Comparison of ENCODE assay signal across 1 cellular context in genomic region chr1:52637946-52638345, GRCh38.
TF ChIP-seq lines count a peak whose summit lies in the region.

No MANE protein-coding gene starts in this region.

TF ChIP-seq in HepG2, 621 proteins besides CTCF, POLR2A, EP300 and RAD21:
- TF ChIP-seq ZBTB3 (CRISPR knock-in tag; IDR thresholded peaks at IDR 0.05; ENCODE audit: borderline replicate concordance, low read depth) (no peak), HNRNPLL (IDR thresholded peaks at IDR 0.05; ENCODE audit: low read depth, low read length, poor library complexity, severe bottlenecking) (no peak), MZF1 (CRISPR knock-in tag; IDR thresholded peaks at IDR 0.05; ENCODE audit: borderline replicate concordance) (no peak), SMAD3 (CRISPR knock-in tag; IDR thresholded peaks at IDR 0.05) (no peak), RELA (CRISPR knock-in tag; IDR thresholded peaks at IDR 0.05) (no peak), ZNF687 (CRISPR knock-in tag; IDR thresholded peaks at IDR 0.05) (no peak), ATF1 (CRISPR knock-in tag; IDR thresholded peaks at IDR 0.05) (no peak), SAFB2 (CRISPR knock-in tag; IDR thresholded peaks at IDR 0.05; ENCODE audit: borderline replicate concordance, low read depth) (no peak)
- TF ChIP-seq, protein P1, sequence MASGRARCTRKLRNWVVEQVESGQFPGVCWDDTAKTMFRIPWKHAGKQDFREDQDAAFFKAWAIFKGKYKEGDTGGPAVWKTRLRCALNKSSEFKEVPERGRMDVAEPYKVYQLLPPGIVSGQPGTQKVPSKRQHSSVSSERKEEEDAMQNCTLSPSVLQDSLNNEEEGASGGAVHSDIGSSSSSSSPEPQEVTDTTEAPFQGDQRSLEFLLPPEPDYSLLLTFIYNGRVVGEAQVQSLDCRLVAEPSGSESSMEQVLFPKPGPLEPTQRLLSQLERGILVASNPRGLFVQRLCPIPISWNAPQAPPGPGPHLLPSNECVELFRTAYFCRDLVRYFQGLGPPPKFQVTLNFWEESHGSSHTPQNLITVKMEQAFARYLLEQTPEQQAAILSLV (CRISPR knock-in tag; IDR thresholded peaks at IDR 0.05; ENCODE audit: borderline replicate concordance) = no peak
TF ChIP-seq in HepG2: peak in this region for 0.
